In genomic region chr3:142706308-142707127, GRCh38 we compare ENCODE assay signal across 33 cellular contexts.
"Had no signal": no experiment of that assay in that cellular context is flagged by ENCODE, and none has a peak within 500 bp of the region (broad histone marks: within the 10 kb centered on the region; RNA-seq: fewer than 3 reads in every experiment).

No MANE protein-coding gene starts in this region.

- H3K4me3 Mint-ChIP-seq: activated CD4-positive, alpha-beta memory T cell treated with anti-CD3 and anti-CD28 coated beads, Interleukin-2, amount 10 ng/mL, durations not matched to agents 7 days and 5 days; activated CD8-positive, alpha-beta memory T cell treated with anti-CD3 and anti-CD28 coated beads, Interleukin-2, amount 10 ng/mL, durations not matched to agents 7 days and 5 days; activated naive CD4-positive, alpha-beta T cell treated with anti-CD3 and anti-CD28 coated beads, Interleukin-2, amount 10 ng/mL, durations not matched to agents 7 days and 5 days; activated naive CD8-positive, alpha-beta T cell; activated naive CD8-positive, alpha-beta T cell treated with anti-CD3 and anti-CD28 coated beads, Interleukin-2, amount 50 U/mL, for 24 hours had no signal

- ATAC-seq: activated CD8-positive, alpha-beta memory T cell treated with anti-CD3 and anti-CD28 coated beads, Interleukin-2, amount 10 ng/mL, durations not matched to agents 7 days and 5 days; activated naive CD8-positive, alpha-beta T cell treated with anti-CD3 and anti-CD28 coated beads, Interleukin-2, amount 50 U/mL, for 24 hours; Right ventricle myocardium inferior had no signal

- H3K36me3 Mint-ChIP-seq: activated CD8-positive, alpha-beta memory T cell treated with anti-CD3 and anti-CD28 coated beads, Interleukin-2, amount 10 ng/mL, durations not matched to agents 7 days and 5 days; activated naive CD4-positive, alpha-beta T cell treated with anti-CD3 and anti-CD28 coated beads, Interleukin-2, amount 10 ng/mL, durations not matched to agents 7 days and 5 days had no signal

- H3K4me2 ChIP-seq: PC-9 had no signal

- H3K27ac Mint-ChIP-seq: activated CD4-positive, alpha-beta memory T cell treated with anti-CD3 and anti-CD28 coated beads, Interleukin-2, amount 10 ng/mL, durations not matched to agents 7 days and 5 days; activated CD8-positive, alpha-beta memory T cell treated with anti-CD3 and anti-CD28 coated beads, Interleukin-2, amount 10 ng/mL, durations not matched to agents 7 days and 5 days; activated naive CD4-positive, alpha-beta T cell treated with anti-CD3 and anti-CD28 coated beads, Interleukin-2, amount 10 ng/mL, durations not matched to agents 7 days and 5 days; activated naive CD8-positive, alpha-beta T cell; activated naive CD8-positive, alpha-beta T cell treated with anti-CD3 and anti-CD28 coated beads, Interleukin-2, amount 50 U/mL, for 24 hours had no signal

- H3K27ac ChIP-seq: brain microvascular endothelial cell, PC-9, RWPE1, WERI-Rb-1 had no signal

- H3K9me3 Mint-ChIP-seq: activated CD4-positive, alpha-beta memory T cell treated with anti-CD3 and anti-CD28 coated beads, Interleukin-2, amount 10 ng/mL, durations not matched to agents 7 days and 5 days; activated naive CD4-positive, alpha-beta T cell treated with anti-CD3 and anti-CD28 coated beads, Interleukin-2, amount 10 ng/mL, durations not matched to agents 7 days and 5 days; activated naive CD8-positive, alpha-beta T cell treated with anti-CD3 and anti-CD28 coated beads, Interleukin-2, amount 50 U/mL, for 24 hours had no signal

- H3K27me3 Mint-ChIP-seq: activated CD8-positive, alpha-beta memory T cell treated with anti-CD3 and anti-CD28 coated beads, Interleukin-2, amount 10 ng/mL, durations not matched to agents 7 days and 5 days; activated naive CD4-positive, alpha-beta T cell treated with anti-CD3 and anti-CD28 coated beads, Interleukin-2, amount 10 ng/mL, durations not matched to agents 7 days and 5 days; activated naive CD8-positive, alpha-beta T cell; activated naive CD8-positive, alpha-beta T cell treated with anti-CD3 and anti-CD28 coated beads, Interleukin-2, amount 50 U/mL, for 24 hours had no signal

- DNase-seq: activated CD4-positive, alpha-beta memory T cell treated with anti-CD3 and anti-CD28 coated beads, Interleukin-2, amount 10 ng/mL, durations not matched to agents 7 days and 5 days; activated CD4-positive, alpha-beta T cell treated with anti-CD3 and anti-CD28 coated beads for 1 hour; activated CD4-positive, alpha-beta T cell treated with anti-CD3 and anti-CD28 coated beads for 48 hours; activated CD4-positive, CD25-positive, alpha-beta regulatory T cell; activated CD8-positive, alpha-beta memory T cell treated with anti-CD3 and anti-CD28 coated beads for 24 hours; activated CD8-positive, alpha-beta memory T cell treated with anti-CD3 and anti-CD28 coated beads, Interleukin-2, amount 10 ng/mL, durations not matched to agents 7 days and 5 days; activated CD8-positive, alpha-beta memory T cell treated with anti-CD3 and anti-CD28 coated beads, Interleukin-2, amount 50 U/mL, for 48 hours; activated effector memory CD4-positive, alpha-beta T cell treated with Interleukin-2 at 50 U/mL for 16 hours; activated naive CD4-positive, alpha-beta T cell treated with anti-CD3 and anti-CD28 coated beads, Interleukin-2, amount 10 ng/mL, durations not matched to agents 7 days and 5 days; activated naive CD8-positive, alpha-beta T cell treated with anti-CD3 and anti-CD28 coated beads, Interleukin-2, amount 50 U/mL, for 24 hours; activated T-cell treated with anti-CD3 and anti-CD28 coated beads, Interleukin-2, amount 50 U/mL, for 48 hours; anterior cingulate cortex; brain microvascular endothelial cell; central memory CD4-positive, alpha-beta T cell; MV-4-11; NCI-H1092; NCI-H1436 treated with DMSO at 0.1 percent for 48 hours; NCI-H1694 treated with DMSO at 0.1 percent for 48 hours; NCI-H2029; NCI-H2107; NCI-H2171; NCI-H510A; NCI-H526; NCI-H748 treated with DMSO at 0.1 percent for 48 hours; NK-92 treated with Interleukin-12 subunit alpha and Interleukin-12 subunit beta, amount 100 ng/mL, for 24 hours; PC-9; SIG-M5; SW 1271; T1000; WERI-Rb-1 had no signal

- H2AFZ ChIP-seq: PC-9 had no signal

- H3K36me3 ChIP-seq: brain microvascular endothelial cell, WERI-Rb-1 had no signal

- H3K4me3 ChIP-seq: PC-9 had no signal

- H3K27me3 ChIP-seq: brain microvascular endothelial cell had no signal
